ENCODE assay signal across 10 cellular contexts in the genomic region with DNA sequence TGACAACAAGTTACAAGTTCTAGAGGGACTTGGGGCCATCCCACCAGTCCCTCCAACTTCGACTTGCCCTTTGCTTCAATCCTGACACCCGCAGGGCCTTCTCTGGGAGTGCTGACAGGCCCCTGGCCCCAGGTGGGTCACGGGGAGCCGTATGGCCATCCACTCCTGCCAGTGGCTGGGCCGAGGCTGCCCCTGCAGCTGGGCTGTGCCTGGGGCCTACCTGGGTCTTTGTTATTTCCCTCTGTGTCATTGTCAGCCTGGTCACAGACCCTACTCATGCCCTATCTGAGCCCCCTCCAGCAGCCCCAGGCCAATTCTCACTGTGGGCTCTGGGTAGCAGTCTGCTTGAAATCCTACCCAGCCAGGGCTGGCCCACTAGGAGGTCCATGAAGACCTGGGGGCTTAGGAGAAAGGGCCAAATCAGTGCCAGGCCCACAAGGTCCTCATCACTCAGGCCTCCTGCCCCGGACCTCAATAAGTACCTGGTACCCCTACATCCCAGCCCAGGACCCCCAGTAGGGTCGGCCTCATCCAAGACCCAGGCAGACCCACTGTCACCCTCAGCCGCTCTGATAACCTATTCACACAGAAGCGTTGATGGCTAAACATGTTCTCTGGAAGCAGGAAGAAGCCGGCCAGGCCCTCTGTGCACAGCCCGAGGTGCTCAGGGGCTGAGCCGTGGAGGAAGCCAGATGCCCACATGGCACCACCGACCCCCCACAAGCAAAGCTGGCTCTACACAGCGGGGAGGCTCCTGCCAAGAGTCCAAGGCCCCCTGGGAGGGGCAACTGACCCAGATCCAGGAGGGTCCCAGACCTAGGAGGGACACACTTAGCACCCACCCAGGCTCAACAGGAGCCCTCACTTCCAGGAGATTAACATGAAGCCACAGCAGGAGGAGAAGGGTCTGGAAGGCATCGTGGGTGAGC. TPM values are rescaled to one million over a fixed set of nuclear protein-coding genes. Genes with fewer than 3 reads are reported as not detected.
DNase-seq lines count a peak whose midpoint lies in the region; TF ChIP-seq lines count a peak whose summit lies in the region.
"Had no signal": no experiment of that assay in that cellular context is flagged by ENCODE, and none has a peak within 500 bp of the region (broad histone marks: within the 10 kb centered on the region; RNA-seq: fewer than 3 reads in every experiment).

No MANE protein-coding gene starts in this region.

- H2BK15ac ChIP-seq in mesendoderm (replicated peaks; ENCODE audit: low read depth): no peak overlapping the region

- intact Hi-C loops in esophagus squamous epithelium (cut with DNase I): no loop called here

- peak overlapping the region; percentile 54 for H3K56ac ChIP-seq in mesendoderm (ENCODE audit: low read length)

- peaks cover 2% of the 10 kb centered on the region for H3K4me1 Mint-ChIP-seq in activated naive CD4-positive, alpha-beta T cell treated with anti-CD3 and anti-CD28 coated beads, Interleukin-2, amount 10 ng/mL, durations not matched to agents 7 days and 5 days

- H2AK5ac ChIP-seq in mesendoderm (ENCODE audit: low read length): no peak overlapping the region

- H2BK5ac ChIP-seq in mesendoderm (ENCODE audit: low read length): no peak overlapping the region

- H3K4me3 ChIP-seq in OCI-LY3 (ENCODE audit: low read length): no peak overlapping the region
- H3K4me3 ChIP-seq in mesendoderm (ENCODE audit: low read length): no peak overlapping the region
- no peak overlapping the region for H3K4me3 ChIP-seq in esophagus squamous epithelium

- H4K5ac ChIP-seq in mesendoderm (ENCODE audit: low read length): no peak overlapping the region

- no peak overlapping the region for H3K18ac ChIP-seq in mesendoderm (ENCODE audit: low read length)

- H3K36me3 ChIP-seq in OCI-LY3 (replicated peaks; ENCODE audit: low read depth, low read length): no peaks in the 10 kb centered on the region
- H3K36me3 ChIP-seq in mesendoderm (ENCODE audit: control insufficient read depth, insufficient read depth, low read length): no peaks in the 10 kb centered on the region
- H3K36me3 ChIP-seq in esophagus squamous epithelium: peaks cover 0 to 10% (median 0%) of the 10 kb centered on the region in 3 donors

- no peak overlapping the region for H3K4me2 ChIP-seq in OCI-LY3 (ENCODE audit: low read length)
- H3K4me2 ChIP-seq in mesendoderm (ENCODE audit: low read length): no peak overlapping the region

- no peaks in the 10 kb centered on the region for H3K79me2 ChIP-seq in OCI-LY3 (ENCODE audit: low read length)
- H3K79me2 ChIP-seq in mesendoderm (ENCODE audit: control insufficient read depth, insufficient read depth, low read length): no peaks in the 10 kb centered on the region

- H3K23ac ChIP-seq in mesendoderm (ENCODE audit: low read length): no peak overlapping the region

- H3K9ac ChIP-seq in OCI-LY3 (ENCODE audit: low read length): no peak overlapping the region
- no peak overlapping the region for H3K9ac ChIP-seq in mesendoderm (ENCODE audit: low read length)

- no peak overlapping the region for H4K8ac ChIP-seq in mesendoderm (ENCODE audit: low read depth, low read length)

- peak; percentile 20 for DNase-seq in activated naive CD4-positive, alpha-beta T cell treated with anti-CD3 and anti-CD28 coated beads, Interleukin-2, amount 10 ng/mL, durations not matched to agents 7 days and 5 days
- no peak for DNase-seq in activated naive CD4-positive, alpha-beta T cell (lab: John Stamatoyannopoulos, UW)
- DNase-seq in mesendoderm (no peak), NCI-H2196 treated with DMSO at 0.1 percent for 48 hours (lab: John Stamatoyannopoulos, UW; ENCODE audit: unreplicated experiment) (no peak), NCI-H2081 treated with DMSO at 0.1 percent for 48 hours (lab: John Stamatoyannopoulos, UW) (no peak), esophagus squamous epithelium (lab: John Stamatoyannopoulos, UW) (no peak)

- no peaks in the 10 kb centered on the region for H4K20me1 ChIP-seq in OCI-LY3 (ENCODE audit: insufficient read depth, low read length)

- H3K9me3 Mint-ChIP-seq in activated naive CD4-positive, alpha-beta T cell treated with anti-CD3 and anti-CD28 coated beads, Interleukin-2, amount 10 ng/mL, durations not matched to agents 7 days and 5 days: peaks cover 1% of the 10 kb centered on the region
- H3K9me3 Mint-ChIP-seq: activated CD4-positive, alpha-beta memory T cell treated with anti-CD3 and anti-CD28 coated beads for 36 hours; activated naive CD4-positive, alpha-beta T cell treated with anti-CD3 and anti-CD28 coated beads for 36 hours had no signal

- CTCF ChIA-PET in activated naive CD4-positive, alpha-beta T cell treated with anti-CD3 and anti-CD28 coated beads, Interleukin-2, amount 10 ng/mL, durations not matched to agents 7 days and 5 days (lab: Charles Lee): interaction anchor here (0.8 to 1.5 kb wide), 4 partner anchors 17 to 77 kb away, joined by 3 to 5 read pairs (median 4); no protein-coding TSS in a partner anchor

- no CpG with 5 or more reads among the region's 15 CpGs for WGBS in mesendoderm (ENCODE audit: extremely low coverage, insufficient coverage, low lambda C conversion rate)
- 84% methylated on average over 7 of the region's 15 CpGs; no CpG with 5 or more reads in 1 of the 2 donors for WGBS in esophagus squamous epithelium, 2 donors

- no peak overlapping the region for H3K4ac ChIP-seq in mesendoderm (ENCODE audit: low read depth, low read length)

- peaks cover 11% of the 10 kb centered on the region for H3K36me3 Mint-ChIP-seq in activated naive CD4-positive, alpha-beta T cell treated with anti-CD3 and anti-CD28 coated beads, Interleukin-2, amount 10 ng/mL, durations not matched to agents 7 days and 5 days

- H3K27ac ChIP-seq in OCI-LY3 (ENCODE audit: low read length): no peak overlapping the region
- H3K27ac ChIP-seq in mesendoderm (ENCODE audit: low read depth, low read length): no peak overlapping the region
- H3K27ac ChIP-seq in temporal lobe (ENCODE audit: low read depth, low read length): peak overlapping the region; percentile 36
- H3K27ac ChIP-seq in esophagus squamous epithelium: no peak overlapping the region

- H2AFZ ChIP-seq in OCI-LY3 (ENCODE audit: low read depth, low read length): peak overlapping the region; percentile 99

- H3K4me1 ChIP-seq in OCI-LY3 (ENCODE audit: low read length) (no peaks in the 10 kb centered on the region), mesendoderm (ENCODE audit: control insufficient read depth, low read depth, low read length) (no peaks in the 10 kb centered on the region), esophagus squamous epithelium (peaks cover 0 to 20% (median 5%) of the 10 kb centered on the region in 3 donors)

- no peak overlapping the region for H2BK120ac ChIP-seq in mesendoderm (ENCODE audit: low read depth, low read length)

- no peak for TF ChIP-seq CTCF in OCI-LY3 (IDR thresholded peaks at IDR 0.05; ENCODE audit: low read depth, low read length)
- no peak for TF ChIP-seq CTCF in esophagus squamous epithelium (IDR thresholded peaks at IDR 0.05)

- no peak overlapping the region for H3K27ac Mint-ChIP-seq in activated naive CD4-positive, alpha-beta T cell treated with anti-CD3 and anti-CD28 coated beads, Interleukin-2, amount 10 ng/mL, durations not matched to agents 7 days and 5 days
- H3K27ac Mint-ChIP-seq: activated CD4-positive, alpha-beta memory T cell treated with anti-CD3 and anti-CD28 coated beads for 36 hours; activated naive CD4-positive, alpha-beta T cell treated with anti-CD3 and anti-CD28 coated beads for 36 hours had no signal

- H3K4me3 Mint-ChIP-seq in activated naive CD4-positive, alpha-beta T cell treated with anti-CD3 and anti-CD28 coated beads, Interleukin-2, amount 10 ng/mL, durations not matched to agents 7 days and 5 days: no peak overlapping the region
- H3K4me3 Mint-ChIP-seq: activated CD4-positive, alpha-beta memory T cell treated with anti-CD3 and anti-CD28 coated beads for 36 hours; activated naive CD4-positive, alpha-beta T cell treated with anti-CD3 and anti-CD28 coated beads for 36 hours had no signal

- H3K27me3 ChIP-seq in OCI-LY3 (ENCODE audit: low read depth, low read length) (no peaks in the 10 kb centered on the region), mesendoderm (ENCODE audit: insufficient read depth, low read length, poor library complexity) (no peaks in the 10 kb centered on the region), esophagus squamous epithelium (no peaks in the 10 kb centered on the region)

- H3K9me3 ChIP-seq in OCI-LY3 (ENCODE audit: insufficient read depth, low read length) (no peaks in the 10 kb centered on the region), esophagus squamous epithelium (no peaks in the 10 kb centered on the region)

- H3K27me3 Mint-ChIP-seq in activated naive CD4-positive, alpha-beta T cell treated with anti-CD3 and anti-CD28 coated beads, Interleukin-2, amount 10 ng/mL, durations not matched to agents 7 days and 5 days: no peaks in the 10 kb centered on the region
- H3K27me3 Mint-ChIP-seq: activated CD4-positive, alpha-beta memory T cell treated with anti-CD3 and anti-CD28 coated beads for 36 hours had no signal

- TF ChIP-seq POLR2A in esophagus squamous epithelium (IDR thresholded peaks at IDR 0.05): no peak

- no peaks in the 10 kb centered on the region for H3K79me1 ChIP-seq in mesendoderm (ENCODE audit: low read length)

RNA-seq across cellular contexts. Expression of gene BIN1, which starts 57.7 kb away (rescaled TPM):
- polyA plus RNA-seq in mesendoderm (2013, experiment 1 of 2): 18.7 TPM
- 20.2 TPM for polyA plus RNA-seq in mesendoderm (2013, experiment 2 of 2)
- total RNA-seq in temporal lobe (42.8 TPM), esophagus squamous epithelium (10 to 100 TPM; 10.8 to 23.3 (median 15.5) TPM)
